8 cellular contexts compared by ENCODE assay signal in the genomic region with DNA sequence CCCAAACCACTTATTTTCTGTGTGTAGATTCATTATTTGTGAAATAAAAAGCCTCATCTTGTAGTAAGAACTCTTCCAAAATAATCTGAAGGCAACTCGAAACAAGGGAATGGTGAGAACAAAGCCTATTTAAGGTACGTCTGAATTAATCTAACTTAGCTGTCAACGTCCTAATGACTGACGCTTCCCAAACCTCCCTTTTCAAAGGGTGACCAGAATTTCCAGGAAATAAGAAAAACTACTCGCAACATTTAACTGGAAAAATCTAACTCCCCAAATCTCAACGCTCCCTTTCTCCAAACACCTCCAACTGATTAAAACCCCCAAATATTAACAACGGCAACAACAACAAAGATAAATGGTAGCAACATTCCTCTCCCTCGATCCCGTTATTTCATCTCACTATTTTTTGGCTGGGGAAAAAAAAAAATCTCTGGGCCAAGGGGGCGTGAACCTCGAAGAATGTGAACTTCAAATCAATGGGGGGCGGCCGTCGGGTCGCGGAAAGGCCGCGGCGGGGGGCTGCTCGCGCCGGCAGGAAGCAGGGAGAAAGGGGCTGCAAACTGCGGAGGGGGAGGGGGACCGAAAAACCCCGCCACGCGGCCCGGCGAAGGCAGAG. TPM values are rescaled to one million over a fixed set of nuclear protein-coding genes. Genes with fewer than 3 reads are reported as not detected.
A peak's percentile ranks its signal among the peaks of the same experiment; 100 is the strongest.
DNase-seq lines count a peak whose midpoint lies in the region; ATAC-seq and TF ChIP-seq lines count a peak whose summit lies in the region.

No MANE protein-coding gene starts in this region.

- peak overlapping the region; percentile 80 to 95 (median 86) for H3K4me2 ChIP-seq in BLaER1 treated with 17β-estradiol and CSF1 and Interleukin-3, amounts not matched to agents 10 nM and 100 nM

- H3K27ac ChIP-seq in BLaER1 treated with 17β-estradiol and CSF1 and Interleukin-3, amounts not matched to agents 10 nM and 100 nM = peak overlapping the region; percentile 89 to 100 (median 98)
- peak overlapping the region; percentile 85 for H3K27ac ChIP-seq in muscle layer of duodenum (ENCODE audit: low read length)

- no peaks in the 10 kb centered on the region for H3K9me3 ChIP-seq in BLaER1 treated with 17β-estradiol and CSF1 and Interleukin-3, amounts not matched to agents 10 nM and 100 nM (replicated peaks in 1 of 11)
- no peaks in the 10 kb centered on the region for H3K9me3 ChIP-seq in muscle layer of duodenum (ENCODE audit: control insufficient read depth in 1 of 2, low read length in 2 of 2)

- DNase-seq in Jurkat, Clone E6-1 (ENCODE audit: low read depth, low spot score) = no peak
- DNase-seq in choroid plexus epithelial cell (ENCODE audit: low read depth) (no peak), cerebellar cortex (ENCODE audit: low spot score) (no peak)
- no peak for DNase-seq in activated effector memory CD4-positive, alpha-beta T cell treated with Interleukin-2 at 50 U/mL for 16 hours

- TF ChIP-seq CTCF in choroid plexus epithelial cell (conservative IDR thresholded peaks at IDR 0.05; ENCODE audit: low read depth, low read length) = no peak

- peak overlapping the region; percentile 68 to 94 (median 82) for H3K4me3 ChIP-seq in BLaER1 treated with 17β-estradiol and CSF1 and Interleukin-3, amounts not matched to agents 10 nM and 100 nM
- peak overlapping the region; percentile 56 for H3K4me3 ChIP-seq in Jurkat, Clone E6-1 (ENCODE audit: low read length)
- H3K4me3 ChIP-seq in choroid plexus epithelial cell (ENCODE audit: low read depth, low read length) (peak overlapping the region; percentile 100), muscle layer of duodenum (ENCODE audit: low read depth in 1 of 2, low read length in 2 of 2) (peak overlapping the region; percentile 92 to 98)

- peak overlapping the region; percentile 94 to 100 (median 98) for H3K9ac ChIP-seq in BLaER1 treated with 17β-estradiol and CSF1 and Interleukin-3, amounts not matched to agents 10 nM and 100 nM

- ATAC-seq in GM21529 (IDR thresholded peaks at IDR 0.05; ENCODE audit: unreplicated experiment) (no peak), HG02642 (IDR thresholded peaks at IDR 0.05; ENCODE audit: poor library complexity, unreplicated experiment) (no peak)

- no peaks in the 10 kb centered on the region for H3K27me3 ChIP-seq in BLaER1 treated with 17β-estradiol and CSF1 and Interleukin-3, amounts not matched to agents 10 nM and 100 nM
- H3K27me3 ChIP-seq in muscle layer of duodenum (ENCODE audit: low read depth, low read length) = no peaks in the 10 kb centered on the region

- H4K20me1 ChIP-seq in BLaER1 treated with 17β-estradiol and CSF1 and Interleukin-3, amounts not matched to agents 10 nM and 100 nM = peaks cover 35 to 55% (median 50%) of the 10 kb centered on the region in 11 experiments

- peaks cover 51 to 80% (median 68%) of the 10 kb centered on the region in 10 experiments for H3K4me1 ChIP-seq in BLaER1 treated with 17β-estradiol and CSF1 and Interleukin-3, amounts not matched to agents 10 nM and 100 nM
- H3K4me1 ChIP-seq in muscle layer of duodenum (ENCODE audit: control insufficient read depth in 1 of 2, insufficient read depth in 2 of 2, low read length in 2 of 2) = peaks cover 8 to 37% of the 10 kb centered on the region in 2 donors

- peaks cover 15 to 45% (median 43%) of the 10 kb centered on the region in 11 experiments; a peak in 21 of 22 replicates for H3K36me3 ChIP-seq in BLaER1 treated with 17β-estradiol and CSF1 and Interleukin-3, amounts not matched to agents 10 nM and 100 nM
- peaks cover 0 to 4% of the 10 kb centered on the region in 2 donors for H3K36me3 ChIP-seq in muscle layer of duodenum (ENCODE audit: control insufficient read depth in 1 of 2, insufficient read depth in 2 of 2, low read length in 2 of 2)

RNA-seq across cellular contexts. Expression of a gene that starts 0.6 kb away (rescaled TPM):
- 197 TPM for polyA plus RNA-seq in Jurkat, Clone E6-1 (2012; ENCODE audit: insufficient read depth, insufficient read length)

RNA-seq across cellular contexts. Expression of a gene that starts 19.9 kb away (rescaled TPM):
- 236 TPM for polyA plus RNA-seq in Jurkat, Clone E6-1 (2012; ENCODE audit: insufficient read depth, insufficient read length)
